Comparison of ENCODE assay signal across 8 cellular contexts in the genomic region with DNA sequence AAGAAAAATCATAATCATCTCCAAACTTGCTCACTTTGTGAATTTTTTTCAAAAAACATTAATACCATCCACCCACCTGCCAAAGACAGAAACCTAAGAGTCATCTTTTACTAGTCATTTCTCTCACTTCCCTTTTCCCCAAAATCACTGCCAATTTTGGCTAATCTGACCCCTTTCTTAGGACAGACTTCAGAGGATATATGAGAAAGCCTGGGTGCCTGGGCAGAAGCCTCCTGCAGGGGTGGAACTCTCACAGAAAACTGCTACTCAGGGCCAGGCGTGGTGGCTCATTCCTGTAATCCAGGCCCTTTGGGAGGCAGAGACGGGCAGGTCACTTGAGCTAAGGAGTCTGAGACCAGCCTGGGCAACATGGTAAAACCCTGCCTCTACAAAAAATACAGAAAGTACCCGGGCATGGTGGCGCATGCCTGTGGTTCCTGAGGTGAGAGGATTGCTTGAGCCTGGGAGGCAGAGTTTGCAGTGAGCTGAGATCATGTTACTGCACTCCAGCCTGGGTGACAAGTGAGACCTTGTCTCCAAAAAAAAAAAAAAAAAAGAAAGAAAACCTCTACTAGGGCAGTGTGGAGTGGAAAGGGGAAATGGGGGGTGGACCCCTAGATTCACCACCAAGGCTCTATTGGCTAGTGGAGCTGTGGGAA. TPM values are rescaled to one million over a fixed set of nuclear protein-coding genes. Genes with fewer than 3 reads are reported as not detected.
DNase-seq lines count a peak whose midpoint lies in the region; ATAC-seq and TF ChIP-seq lines count a peak whose summit lies in the region.

No MANE protein-coding gene starts in this region.

- H3K9me3 ChIP-seq in AG04450 (ENCODE audit: control insufficient read depth, insufficient read depth, low read length): peaks cover 1% of the 10 kb centered on the region

- TF ChIP-seq CTCF in AG04450 (IDR thresholded peaks at IDR 0.05; ENCODE audit: low read depth, low read length) (no peak), choroid plexus epithelial cell (conservative IDR thresholded peaks at IDR 0.05; ENCODE audit: low read depth, low read length) (peak; percentile 22)

- intact Hi-C loops in cardiac septum (cut with DNase I): loop anchor here (10.0 kb wide), 1 partner anchor 106 kb away; a partner anchor contains a TSS

- POLR2A ChIA-PET in AG04450 (lab: Yijun Ruan, JAX): interaction anchor here (0.7 kb wide), 2 partner anchors 43 to 218 kb away, joined by 6 to 8 read pairs; no protein-coding TSS in a partner anchor

- CTCF ChIA-PET in AG04450 (lab: Charles Lee): interaction anchor here (0.7 kb wide), 1 partner anchor 63 kb away, joined by 3 read pairs; no protein-coding TSS in a partner anchor

- no peak for DNase-seq in AG04450 (ENCODE audit: low read depth, low spot score)
- DNase-seq in NOMO-1 treated with DMSO at 0.1 percent for 48 hours (lab: John Stamatoyannopoulos, UW; ENCODE audit: unreplicated experiment): peak; percentile 77
- DNase-seq in choroid plexus epithelial cell (ENCODE audit: low read depth): peak; percentile 45
- DNase-seq in stimulated activated CD4-positive, alpha-beta T cell treated with anti-CD3 and anti-CD28 coated beads, Interleukin-1b, Interleukin-23, amount 100 ng/mL, for 48 hours: peak; percentile 54
- DNase-seq in NCI-H446 treated with DMSO at 0.1 percent for 48 hours (lab: John Stamatoyannopoulos, UW): no peak
- DNase-seq in cardiac septum (ENCODE audit: low spot score): no peak

- H3K27me3 ChIP-seq in AG04450 (ENCODE audit: control insufficient read depth, insufficient read depth, low read length): no peaks in the 10 kb centered on the region

- peak overlapping the region; percentile 73 for H3K27ac ChIP-seq in AG04450 (ENCODE audit: low read depth, low read length)

- H3K4me3 ChIP-seq in AG04450 (ENCODE audit: low read depth, low read length) (peak overlapping the region; percentile 12; the same call in 1 of the 2 replicates), choroid plexus epithelial cell (ENCODE audit: low read depth, low read length) (no peak overlapping the region)

- ATAC-seq in GM18502 (IDR thresholded peaks at IDR 0.05; ENCODE audit: poor library complexity, unreplicated experiment): peak; percentile 49
- ATAC-seq in HG02870 (IDR thresholded peaks at IDR 0.05; ENCODE audit: unreplicated experiment): peak; percentile 43

RNA-seq across cellular contexts. Expression of a gene that starts 3.8 kb away (rescaled TPM):
- 39.1 and 68.1 TPM in 2 replicates for polyA plus RNA-seq in AG04450 (2011; rRNA removed)
- polyA minus RNA-seq in AG04450 (2011; rRNA and poly(A)+ RNA removed): 6.3 and 18.7 TPM in 2 replicates
- 37.6 TPM for total RNA-seq in cardiac septum

Comparison
In these comparisons a context has a peak if more than half of its experiments do, and no peak if none do; other contexts are left out.
1. DNase-seq: peak in NOMO-1 treated with DMSO at 0.1 percent for 48 hours (single experiment), choroid plexus epithelial cell (single experiment) and stimulated activated CD4-positive, alpha-beta T cell treated with anti-CD3 and anti-CD28 coated beads, Interleukin-1b, Interleukin-23, amount 100 ng/mL, for 48 hours (single experiment); none in AG04450 (single experiment), NCI-H446 treated with DMSO at 0.1 percent for 48 hours (single experiment) and cardiac septum (single experiment).